Comparison of ENCODE assay signal across 22 cellular contexts in the genomic region with DNA sequence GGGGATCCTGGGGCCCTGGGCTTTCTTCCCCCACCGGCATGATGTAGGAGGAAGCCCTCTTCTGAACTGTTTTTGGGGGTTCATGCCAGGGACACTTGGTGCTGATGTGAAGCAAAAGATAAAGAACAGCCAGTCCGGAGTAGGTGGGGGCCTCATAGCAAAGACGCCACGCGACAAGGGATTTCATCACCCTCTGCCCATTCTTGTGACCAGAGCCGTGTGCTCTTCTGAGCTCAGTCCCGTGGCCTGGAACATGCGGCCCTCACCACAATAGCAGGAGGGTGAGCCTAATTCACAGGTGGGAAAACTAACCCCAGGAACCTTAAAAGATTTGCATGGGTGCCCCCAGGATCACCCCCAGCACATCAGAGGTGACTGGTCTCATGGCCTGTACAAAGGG.
DNase-seq lines count a peak whose midpoint lies in the region; ATAC-seq, FAIRE-seq and TF ChIP-seq lines count a peak whose summit lies in the region.
"Had no signal": no experiment of that assay in that cellular context is flagged by ENCODE, and none has a peak within 500 bp of the region (broad histone marks: within the 10 kb centered on the region; RNA-seq: fewer than 3 reads in every experiment).

No MANE protein-coding gene starts in this region.

- no peaks in the 10 kb centered on the region for H3K27me3 Mint-ChIP-seq in neural crest cell (ENCODE audit: low read depth)
- H3K27me3 Mint-ChIP-seq: B cell; CD4-positive, alpha-beta T cell had no signal

- H3K36me3 ChIP-seq in HepG2 (replicated peaks in 1 of 2; ENCODE audit: control insufficient read depth in 1 of 2, insufficient read depth in 2 of 2, low read length in 2 of 2) (no peaks in the 10 kb centered on the region), right lobe of liver (no peaks in the 10 kb centered on the region), upper lobe of right lung (no peaks in the 10 kb centered on the region)
- H3K36me3 ChIP-seq: BLaER1 treated with 17β-estradiol and CSF1 and Interleukin-3, amounts not matched to agents 10 nM and 100 nM had no signal

- H3K4me1 ChIP-seq in HepG2 (ENCODE audit: insufficient read depth, low read length) (peaks cover 21% of the 10 kb centered on the region), right lobe of liver (no peaks in the 10 kb centered on the region), upper lobe of right lung (no peaks in the 10 kb centered on the region)

- POLR2A ChIA-PET in HepG2 (lab: Yijun Ruan, JAX), result no interaction called here

- TF ChIP-seq RAD21 in HepG2 (CRISPR knock-in tag; IDR thresholded peaks at IDR 0.05), result no peak

- no peaks in the 10 kb centered on the region for H3K4me1 Mint-ChIP-seq in neural crest cell
- H3K4me1 Mint-ChIP-seq: B cell had no signal

- TF ChIP-seq CTCF in HepG2 (CRISPR knock-in tag; IDR thresholded peaks at IDR 0.05), result no peak
- no peak for TF ChIP-seq CTCF in right lobe of liver (IDR thresholded peaks at IDR 0.05)
- TF ChIP-seq CTCF in neural crest cell (conservative IDR thresholded peaks at IDR 0.05), result no peak
- TF ChIP-seq CTCF in upper lobe of right lung (IDR thresholded peaks at IDR 0.05), result no peak

- H3K36me3 Mint-ChIP-seq in neural crest cell (ENCODE audit: low read depth), result no peaks in the 10 kb centered on the region
- H3K36me3 Mint-ChIP-seq: CD8-positive, alpha-beta T cell had no signal

- no peak overlapping the region for H3K9ac ChIP-seq in HepG2 (ENCODE audit: insufficient read depth, low read depth, low read length)
- H3K9ac ChIP-seq: BLaER1 treated with 17β-estradiol and CSF1 and Interleukin-3, amounts not matched to agents 10 nM and 100 nM had no signal

- H4K20me1 ChIP-seq in HepG2 (ENCODE audit: insufficient read depth, low read length), result no peaks in the 10 kb centered on the region
- H4K20me1 ChIP-seq: BLaER1 treated with 17β-estradiol and CSF1 and Interleukin-3, amounts not matched to agents 10 nM and 100 nM had no signal

- DNase-seq in HepG2 (ENCODE audit: low spot score), result no peak
- DNase-seq in right lobe of liver, result no peak
- no peak for DNase-seq in neural crest cell (ENCODE audit: low read depth, low spot score)
- no peak for DNase-seq in upper lobe of right lung
- DNase-seq in mucosa of gallbladder (ENCODE audit: low spot score), result no peak
- DNase-seq: AML-193; Caco-2; Calu3; CD4-positive, alpha-beta T cell; CD8-positive, alpha-beta T cell; DMS79 treated with DMSO at 0.1 percent for 48 hours; GF-D8 had no signal

- CTCF ChIA-PET in HepG2 (lab: Yijun Ruan, JAX; ENCODE audit: low intra/inter-chr PET ratio, low total read pairs), result no interaction called here

- TF ChIP-seq POLR2A in HepG2 (IDR thresholded peaks at IDR 0.05; ENCODE audit: insufficient read depth in 1 of 2, low read depth in 2 of 2, low read length in 2 of 2), result no peak
- no peak for TF ChIP-seq POLR2A in right lobe of liver (IDR thresholded peaks at IDR 0.05)

- no peak overlapping the region for H3K4me2 ChIP-seq in HepG2 (ENCODE audit: low read depth, low read length)
- H3K4me2 ChIP-seq: A549; BLaER1 treated with 17β-estradiol and CSF1 and Interleukin-3, amounts not matched to agents 10 nM and 100 nM had no signal

- FAIRE-seq in HepG2 (lab: Jason Lieb, UNC), result no peak
- FAIRE-seq: A549, D721Med, G401.6, GM12891, GM19239 had no signal

- H3K27ac ChIP-seq in HepG2 (ENCODE audit: extremely low read length, insufficient read depth, low read length) (no peak overlapping the region), right lobe of liver (no peak overlapping the region), upper lobe of right lung (no peak overlapping the region)
- H3K27ac ChIP-seq: 22Rv1; A549; BLaER1 treated with 17β-estradiol and CSF1 and Interleukin-3, amounts not matched to agents 10 nM and 100 nM; C4-2B had no signal

- H3K4me3 ChIP-seq in HepG2 (replicated peaks in 1 of 3; ENCODE audit: insufficient read depth in 1 of 3, low read depth in 2 of 3, low read length in 3 of 3) (no peak overlapping the region), right lobe of liver (no peak overlapping the region), upper lobe of right lung (no peak overlapping the region)
- H3K4me3 ChIP-seq: A549; BLaER1 treated with 17β-estradiol and CSF1 and Interleukin-3, amounts not matched to agents 10 nM and 100 nM had no signal

- no peak for TF ChIP-seq EP300 in HepG2 (IDR thresholded peaks at IDR 0.05; ENCODE audit: low read depth in 2 of 2, low read length in 2 of 2)
- no peak for TF ChIP-seq EP300 in HepG2 (CRISPR knock-in tag; IDR thresholded peaks at IDR 0.05; ENCODE audit: borderline replicate concordance)

- no peak overlapping the region for H3K4me3 Mint-ChIP-seq in neural crest cell
- H3K4me3 Mint-ChIP-seq: B cell; CD4-positive, alpha-beta T cell; CD8-positive, alpha-beta T cell had no signal

- in situ Hi-C loops in HepG2 (cut with HindIII; ENCODE audit: extremely low pct_ligation_motif_present, low pct_unique_long_range_greater_than_20kb), result no loop called here

- H2AFZ ChIP-seq in HepG2 (ENCODE audit: low read length), result no peak overlapping the region

- H3K27me3 ChIP-seq in HepG2 (ENCODE audit: control insufficient read depth in 1 of 2, insufficient read depth in 2 of 2, low read length in 2 of 2) (peaks cover 0 to 30% of the 10 kb centered on the region in 2 experiments; a peak in 3 of 5 replicates), right lobe of liver (no peaks in the 10 kb centered on the region), upper lobe of right lung (no peaks in the 10 kb centered on the region)
- H3K27me3 ChIP-seq: BLaER1 treated with 17β-estradiol and CSF1 and Interleukin-3, amounts not matched to agents 10 nM and 100 nM had no signal

- H3K9me3 ChIP-seq in HepG2 (ENCODE audit: low read length), result no peaks in the 10 kb centered on the region
- H3K9me3 ChIP-seq in right lobe of liver, result no peaks in the 10 kb centered on the region
- H3K9me3 ChIP-seq in upper lobe of right lung, result no peaks in the 10 kb centered on the region
- H3K9me3 ChIP-seq: A549; BLaER1 treated with 17β-estradiol and CSF1 and Interleukin-3, amounts not matched to agents 10 nM and 100 nM; Caco-2 had no signal

- H3K9me3 Mint-ChIP-seq in neural crest cell, result peaks cover 3% of the 10 kb centered on the region
- H3K9me3 Mint-ChIP-seq: CD4-positive, alpha-beta T cell; CD8-positive, alpha-beta T cell had no signal

- no TSS peak for BruUV-seq in HepG2 (replicated peaks; lab: Mats Ljungman, UMichigan)

- ATAC-seq in HepG2, result no peak; the same call in 2 of the 3 replicates
- no peak for ATAC-seq in right lobe of liver
- peak; percentile 9 for ATAC-seq in upper lobe of right lung
- no peak for ATAC-seq in HG03095 (IDR thresholded peaks at IDR 0.05; ENCODE audit: unreplicated experiment)
- ATAC-seq: A549; CD8-positive, alpha-beta T cell had no signal

- peak overlapping the region; percentile 27 for H3K27ac Mint-ChIP-seq in neural crest cell (ENCODE audit: unreplicated experiment)
- H3K27ac Mint-ChIP-seq: B cell; CD4-positive, alpha-beta T cell; CD8-positive, alpha-beta T cell had no signal

- intact Hi-C loops in HepG2 (cut with micrococcal nuclease; ENCODE audit: unreplicated experiment) (no loop called here), right lobe of liver (cut with DNase I) (no loop called here), upper lobe of right lung (cut with DNase I) (no loop called here)

- H3K79me2 ChIP-seq in HepG2 (ENCODE audit: insufficient read depth, low read length), result no peaks in the 10 kb centered on the region

- WGBS in HepG2 (ENCODE audit: low lambda C conversion rate), result 4% methylated on average over 4 of the region's 8 CpGs
- WGBS in right lobe of liver (ENCODE audit: insufficient coverage, low coverage, low lambda C conversion rate, missing lambda C conversion rate), result 40% methylated on average over 1 of the region's 8 CpGs

TF ChIP-seq in HepG2, 621 proteins besides CTCF, POLR2A, EP300 and RAD21:
- TF ChIP-seq ZKSCAN5 (CRISPR knock-in tag; IDR thresholded peaks at IDR 0.05), result no peak
- TF ChIP-seq, protein P1, sequence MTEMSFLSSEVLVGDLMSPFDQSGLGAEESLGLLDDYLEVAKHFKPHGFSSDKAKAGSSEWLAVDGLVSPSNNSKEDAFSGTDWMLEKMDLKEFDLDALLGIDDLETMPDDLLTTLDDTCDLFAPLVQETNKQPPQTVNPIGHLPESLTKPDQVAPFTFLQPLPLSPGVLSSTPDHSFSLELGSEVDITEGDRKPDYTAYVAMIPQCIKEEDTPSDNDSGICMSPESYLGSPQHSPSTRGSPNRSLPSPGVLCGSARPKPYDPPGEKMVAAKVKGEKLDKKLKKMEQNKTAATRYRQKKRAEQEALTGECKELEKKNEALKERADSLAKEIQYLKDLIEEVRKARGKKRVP (CRISPR knock-in tag; IDR thresholded peaks at IDR 0.05), result peak in 1 of 2 experiments; percentile 52; a peak in 1 of 4 replicates
- TF ChIP-seq ATRX (CRISPR knock-in tag; IDR thresholded peaks at IDR 0.05; ENCODE audit: borderline replicate concordance), result no peak
- TF ChIP-seq CEBPB (IDR thresholded peaks at IDR 0.05; ENCODE audit: borderline replicate concordance, low read depth, low read length), result peak; percentile 3; the same call in 1 of the 2 replicates
- TF ChIP-seq ZNF414 (CRISPR knock-in tag; IDR thresholded peaks at IDR 0.05), result no peak
